13 cellular contexts compared by ENCODE assay signal in the genomic region with DNA sequence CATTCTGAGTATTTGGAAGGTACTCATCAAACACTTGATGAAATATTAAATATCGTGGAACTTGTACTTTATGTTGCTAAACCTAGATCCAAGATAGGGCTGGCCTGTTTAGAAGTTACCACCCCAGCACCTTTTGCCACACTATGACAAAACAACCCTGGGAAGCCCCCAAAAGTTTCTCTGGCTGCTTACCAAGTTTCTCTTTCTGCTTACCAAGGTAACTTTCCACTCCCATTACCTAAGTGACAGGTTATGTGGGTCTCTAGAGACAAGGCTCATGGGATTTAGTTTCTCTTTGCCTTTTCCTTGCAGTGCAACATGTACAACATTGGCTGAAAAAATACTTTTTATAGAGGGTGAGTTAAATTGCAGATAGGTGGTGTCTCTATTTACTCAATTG. TPM values are rescaled to one million over a fixed set of nuclear protein-coding genes. Genes with fewer than 3 reads are reported as not detected.
DNase-seq lines count a peak whose midpoint lies in the region; ATAC-seq and TF ChIP-seq lines count a peak whose summit lies in the region.
"Had no signal": no experiment of that assay in that cellular context is flagged by ENCODE, and none has a peak within 500 bp of the region (broad histone marks: within the 10 kb centered on the region; RNA-seq: fewer than 3 reads in every experiment).

No MANE protein-coding gene starts in this region.

- no peaks in the 10 kb centered on the region for H3K9me3 Mint-ChIP-seq in CD8-positive, alpha-beta T cell
- H3K9me3 Mint-ChIP-seq: type B pancreatic cell had no signal

- no peak for DNase-seq in CD8-positive, alpha-beta T cell
- no peak for DNase-seq in head of caudate nucleus
- no peak for DNase-seq in NCI-H69 (lab: John Stamatoyannopoulos, UW)
- DNase-seq in RWPE1 (ENCODE audit: low spot score) = no peak
- no peak for DNase-seq in iPS-NIHi11 (ENCODE audit: low spot score)
- DNase-seq: activated CD4-positive, CD25-positive, alpha-beta regulatory T cell treated with anti-CD3 and anti-CD28 coated beads, Interleukin-2, amount 50 U/mL, for 72 hours; effector CD4-positive, alpha-beta T cell; Right ventricle myocardium superior; stimulated activated CD4-positive, alpha-beta T cell treated with anti-CD3 and anti-CD28 coated beads, Interleukin-4, amount 100 ng/mL, for 24 hours had no signal

- H3K4me1 ChIP-seq in CD8-positive, alpha-beta T cell (ENCODE audit: insufficient read depth, low read length) = no peaks in the 10 kb centered on the region

- H3K36me3 Mint-ChIP-seq in CD8-positive, alpha-beta T cell = no peaks in the 10 kb centered on the region
- H3K36me3 Mint-ChIP-seq: type B pancreatic cell had no signal

- peak; percentile 71 for ATAC-seq in CD8-positive, alpha-beta T cell
- ATAC-seq in GM18909 (IDR thresholded peaks at IDR 0.05; ENCODE audit: poor library complexity, unreplicated experiment) = peak; percentile 69
- ATAC-seq in HG02642 (IDR thresholded peaks at IDR 0.05; ENCODE audit: poor library complexity, unreplicated experiment) = peak; percentile 70
- ATAC-seq in HG03457 (IDR thresholded peaks at IDR 0.05; ENCODE audit: unreplicated experiment) = peak; percentile 62

- no peaks in the 10 kb centered on the region for H3K36me3 ChIP-seq in CD8-positive, alpha-beta T cell (ENCODE audit: insufficient read depth, low read length)

- intact Hi-C loops in CD8-positive, alpha-beta T cell (cut with DNase I, micrococcal nuclease) = no loop called here
- intact Hi-C loops in head of caudate nucleus (cut with DNase I) = no loop called here

- H3K27ac Mint-ChIP-seq in CD8-positive, alpha-beta T cell = no peak overlapping the region
- H3K27ac Mint-ChIP-seq: type B pancreatic cell had no signal

- CTCF ChIA-PET in CD8-positive, alpha-beta T cell (lab: Charles Lee) = no interaction called here
- CTCF ChIA-PET in RWPE1 (lab: Yijun Ruan, JAX) = no interaction called here

- no peaks in the 10 kb centered on the region for H3K27me3 ChIP-seq in CD8-positive, alpha-beta T cell (ENCODE audit: insufficient read depth, low read length)

- no peak overlapping the region for H3K27ac ChIP-seq in CD8-positive, alpha-beta T cell (ENCODE audit: low read depth, low read length)
- H3K27ac ChIP-seq in RWPE1 = no peak overlapping the region

- no peaks in the 10 kb centered on the region for H3K9me3 ChIP-seq in CD8-positive, alpha-beta T cell (ENCODE audit: low read length)

- no peak overlapping the region for H3K4me3 Mint-ChIP-seq in CD8-positive, alpha-beta T cell
- H3K4me3 Mint-ChIP-seq: type B pancreatic cell had no signal

- POLR2A ChIA-PET in CD8-positive, alpha-beta T cell (lab: Charles Lee) = interaction anchor here (0.6 kb wide), 1 partner anchor 8 kb away, joined by 3 read pairs; no protein-coding TSS in a partner anchor
- POLR2A ChIA-PET in RWPE1 (lab: Yijun Ruan, JAX; ENCODE audit: low non-redundant PET) = no interaction called here

- H3K27me3 Mint-ChIP-seq in CD8-positive, alpha-beta T cell (ENCODE audit: low read depth) = no peaks in the 10 kb centered on the region
- H3K27me3 Mint-ChIP-seq: type B pancreatic cell had no signal

- no peaks in the 10 kb centered on the region for H3K4me1 Mint-ChIP-seq in CD8-positive, alpha-beta T cell (ENCODE audit: low read depth)

- H3K4me3 ChIP-seq in CD8-positive, alpha-beta T cell (ENCODE audit: low read depth, low read length) = no peak overlapping the region

- TF ChIP-seq CTCF in CD8-positive, alpha-beta T cell (IDR thresholded peaks at IDR 0.05) = no peak
- TF ChIP-seq CTCF in RWPE1 (conservative IDR thresholded peaks at IDR 0.05; ENCODE audit: low read depth) = no peak

RNA-seq across cellular contexts. Expression of a gene that starts 28.9 kb away (rescaled TPM):
- 100 to 1,000 TPM; 114 to 115 TPM for total RNA-seq in CD8-positive, alpha-beta T cell

RNA-seq across cellular contexts. Expression of a gene that starts 54.9 kb away (rescaled TPM):
- total RNA-seq in CD8-positive, alpha-beta T cell = 10 to 100 TPM; 26.6 to 27.6 TPM
